Comparison of ENCODE assay signal across 27 cellular contexts in the genomic region with DNA sequence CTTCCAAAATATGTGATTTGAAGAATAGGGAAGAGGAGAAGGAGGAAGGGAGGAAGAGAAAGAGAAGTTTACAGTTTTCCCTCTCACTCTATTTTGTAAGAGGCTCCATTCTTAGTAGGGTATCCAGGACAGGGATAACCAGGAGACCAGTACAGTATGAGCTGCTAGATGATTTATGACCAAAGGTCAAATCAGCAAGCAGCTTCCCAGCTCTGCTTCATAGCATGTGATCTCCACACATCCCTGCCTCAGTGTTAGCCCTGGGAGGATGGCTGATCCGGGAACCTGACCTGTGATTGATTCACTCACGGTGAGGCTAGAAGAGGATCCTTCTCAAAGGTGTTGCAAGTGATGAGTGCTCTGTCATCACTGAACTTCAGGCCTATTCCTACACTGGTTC. TPM values are rescaled to one million over a fixed set of nuclear protein-coding genes. Genes with fewer than 3 reads are reported as not detected.
"Had no signal": no experiment of that assay in that cellular context is flagged by ENCODE, and none has a peak within 500 bp of the region (broad histone marks: within the 10 kb centered on the region; RNA-seq: fewer than 3 reads in every experiment).

No MANE protein-coding gene starts in this region.

- H3K4me3 Mint-ChIP-seq: activated CD8-positive, alpha-beta T cell treated with anti-CD3 and anti-CD28 coated beads for 36 hours; activated naive CD8-positive, alpha-beta T cell treated with anti-CD3 and anti-CD28 coated beads, Interleukin-2, amount 10 ng/mL, durations not matched to agents 7 days and 5 days; T-cell had no signal

- H3K9me3 ChIP-seq: adrenal gland, breast epithelium had no signal

- FAIRE-seq: TTC549 had no signal

- H3K36me3 Mint-ChIP-seq: activated naive CD8-positive, alpha-beta T cell treated with anti-CD3 and anti-CD28 coated beads, Interleukin-2, amount 10 ng/mL, durations not matched to agents 7 days and 5 days; T-cell had no signal

- H3K27me3 ChIP-seq: adrenal gland, breast epithelium had no signal

- ATAC-seq: activated CD8-positive, alpha-beta T cell treated with anti-CD3 and anti-CD28 coated beads for 36 hours; Right ventricle myocardium inferior; T-cell had no signal

- H3K27ac Mint-ChIP-seq: activated CD8-positive, alpha-beta T cell treated with anti-CD3 and anti-CD28 coated beads for 36 hours; activated naive CD8-positive, alpha-beta T cell treated with anti-CD3 and anti-CD28 coated beads, Interleukin-2, amount 10 ng/mL, durations not matched to agents 7 days and 5 days; T-cell had no signal

- H3K4me1 ChIP-seq: breast epithelium had no signal

- DNase-seq: activated CD4-positive, alpha-beta T cell treated with anti-CD3 and anti-CD28 coated beads for 4 hours; activated CD8-positive, alpha-beta memory T cell treated with anti-CD3 and anti-CD28 coated beads, Interleukin-2, amount 50 U/mL, for 4 hours; activated CD8-positive, alpha-beta T cell treated with anti-CD3 and anti-CD28 coated beads for 36 hours; activated naive CD4-positive, alpha-beta T cell treated with anti-CD3 and anti-CD28 coated beads, Interleukin-2, amount 50 U/mL, for 16 hours; activated naive CD8-positive, alpha-beta T cell treated with anti-CD3 and anti-CD28 coated beads, Interleukin-2, amount 10 ng/mL, durations not matched to agents 7 days and 5 days; adrenal gland; aorta; central memory CD4-positive, alpha-beta T cell; NCI-H1048; NCI-H1417; NCI-H2029; NCI-H2107; NCI-H345; NCI-H510A; NCI-H526 treated with DMSO at 0.1 percent for 48 hours; NCI-H82; T-cell; T-helper 2 cell; T1000 had no signal

- H3K27ac ChIP-seq: adrenal gland, breast epithelium, SK-N-MC, VCaP had no signal

- H3K9me3 Mint-ChIP-seq: activated CD8-positive, alpha-beta T cell treated with anti-CD3 and anti-CD28 coated beads for 36 hours; activated naive CD8-positive, alpha-beta T cell treated with anti-CD3 and anti-CD28 coated beads, Interleukin-2, amount 10 ng/mL, durations not matched to agents 7 days and 5 days; T-cell had no signal

- H3K4me3 ChIP-seq: adrenal gland, breast epithelium, SK-N-MC had no signal

- H3K36me3 ChIP-seq: adrenal gland, breast epithelium had no signal

RNA-seq across cellular contexts. Expression of a gene that starts 16.6 kb away (rescaled TPM):
- total RNA-seq: activated CD8-positive, alpha-beta T cell treated with anti-CD3 and anti-CD28 coated beads for 36 hours; activated naive CD8-positive, alpha-beta T cell treated with anti-CD3 and anti-CD28 coated beads, Interleukin-2, amount 10 ng/mL, durations not matched to agents 7 days and 5 days; aorta; breast epithelium; LHCN-M2; OCI-LY7; Right ventricle myocardium inferior; RPMI7951; T-cell had no signal
